ENCODE assay signal across 8 cellular contexts in the genomic region with DNA sequence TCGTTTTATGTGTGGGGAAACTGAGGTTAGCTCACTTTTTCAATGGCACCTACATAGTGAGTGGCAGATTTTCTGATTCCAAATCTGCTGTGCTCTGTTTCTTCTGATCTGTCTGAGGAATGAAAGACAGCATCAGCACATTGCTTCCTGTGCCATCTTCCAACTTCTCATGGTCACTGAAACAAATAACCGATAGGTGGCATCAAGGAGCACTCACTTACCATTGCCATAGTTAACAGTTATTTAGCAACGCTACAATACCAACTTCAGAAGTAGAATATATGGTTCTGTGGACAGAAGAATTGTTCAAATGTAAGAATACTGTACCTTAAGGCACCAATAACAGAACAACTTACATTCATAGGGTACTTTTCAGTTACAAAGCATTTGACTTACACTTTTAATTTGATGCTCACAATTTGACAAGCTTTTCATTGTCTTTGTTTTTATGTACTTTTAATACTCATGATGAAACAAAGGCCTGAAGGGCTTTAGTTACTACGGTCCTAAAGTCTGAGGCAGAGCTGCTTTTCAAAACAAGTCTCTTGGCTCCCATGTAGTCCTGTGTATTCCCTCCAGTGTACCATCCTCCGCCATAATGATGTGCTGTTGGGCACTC.
DNase-seq lines count a peak whose midpoint lies in the region; ATAC-seq and TF ChIP-seq lines count a peak whose summit lies in the region.

No MANE protein-coding gene starts in this region.

- H3K9ac ChIP-seq in mesendoderm (ENCODE audit: low read length), result no peak overlapping the region

- no peaks in the 10 kb centered on the region for H3K27me3 ChIP-seq in dorsolateral prefrontal cortex
- H3K27me3 ChIP-seq in mesendoderm (ENCODE audit: insufficient read depth, low read length, poor library complexity), result no peaks in the 10 kb centered on the region
- no peaks in the 10 kb centered on the region for H3K27me3 ChIP-seq in aorta (ENCODE audit: control insufficient read depth in 1 of 2, insufficient read depth in 2 of 2, low read length in 1 of 2)

- ATAC-seq in GM21737 (IDR thresholded peaks at IDR 0.05; ENCODE audit: unreplicated experiment) (peak; percentile 71), aorta (ENCODE audit: low FRiP score) (no peak)

- H3K4me3 ChIP-seq in dorsolateral prefrontal cortex (no peak overlapping the region), mesendoderm (ENCODE audit: low read length) (no peak overlapping the region), aorta (ENCODE audit: low read length in 2 of 2) (no peak overlapping the region)

- intact Hi-C loops in dorsolateral prefrontal cortex (cut with DNase I) (loop anchor here in 1 of 2 donors (5.0 to 10.0 kb wide), 2 partner anchors 156 to 341 kb away; no protein-coding TSS in a partner anchor), aorta (cut with DNase I) (no loop called here)

- H2AK5ac ChIP-seq in mesendoderm (ENCODE audit: low read length), result no peak overlapping the region

- H2BK5ac ChIP-seq in mesendoderm (ENCODE audit: low read length), result no peak overlapping the region

- peak overlapping the region; percentile 36 for H2BK15ac ChIP-seq in mesendoderm (replicated peaks; ENCODE audit: low read depth)

- TF ChIP-seq CTCF in dorsolateral prefrontal cortex (IDR thresholded peaks at IDR 0.05 in 54 of 56, conservative IDR thresholded peaks at IDR 0.05 in 2 of 56; ENCODE audit: low read depth in 1 of 56, partially characterized antibody in 56 of 56), result peak in 55 of 56 donors; percentile 32 to 82 (median 65)

- H3K36me3 ChIP-seq in mesendoderm (ENCODE audit: control insufficient read depth, insufficient read depth, low read length), result no peaks in the 10 kb centered on the region
- H3K36me3 ChIP-seq in aorta (ENCODE audit: control insufficient read depth in 1 of 2, insufficient read depth in 2 of 2, low read length in 1 of 2), result peaks cover 0 to 2% of the 10 kb centered on the region in 2 donors

- H2BK120ac ChIP-seq in mesendoderm (ENCODE audit: low read depth, low read length), result no peak overlapping the region

- no peak overlapping the region for H3K18ac ChIP-seq in mesendoderm (ENCODE audit: low read length)

- no peak overlapping the region for H4K8ac ChIP-seq in mesendoderm (ENCODE audit: low read depth, low read length)

- no peak overlapping the region for H3K23ac ChIP-seq in mesendoderm (ENCODE audit: low read length)

- no peak overlapping the region for H3K4ac ChIP-seq in mesendoderm (ENCODE audit: low read depth, low read length)

- WGBS in mesendoderm (ENCODE audit: extremely low coverage, insufficient coverage, low lambda C conversion rate), result no CpG with 5 or more reads among the region's 5 CpGs
- 53 to 61% methylated on average over 5 of the region's 5 CpGs for WGBS in aorta, 2 donors

- no peaks in the 10 kb centered on the region for H3K79me2 ChIP-seq in mesendoderm (ENCODE audit: control insufficient read depth, insufficient read depth, low read length)

- DNase-seq in EL (peak; percentile 38), NCI-H748 treated with DMSO at 0.1 percent for 48 hours (lab: John Stamatoyannopoulos, UW) (peak; percentile 28), dorsolateral prefrontal cortex (no peak), mesendoderm (peak; percentile 60), occipital lobe (lab: John Stamatoyannopoulos, UW) (no peak), NCI-H2196 (lab: John Stamatoyannopoulos, UW; ENCODE audit: unreplicated experiment) (no peak), aorta (no peak)

- H3K9me3 ChIP-seq in aorta (ENCODE audit: control insufficient read depth, low read length), result no peaks in the 10 kb centered on the region

- no peak overlapping the region for H3K56ac ChIP-seq in mesendoderm (ENCODE audit: low read length)

- H4K5ac ChIP-seq in mesendoderm (ENCODE audit: low read length), result no peak overlapping the region

- no peak overlapping the region for H3K4me2 ChIP-seq in mesendoderm (ENCODE audit: low read length)

- H3K79me1 ChIP-seq in mesendoderm (ENCODE audit: low read length), result no peaks in the 10 kb centered on the region

- H3K27ac ChIP-seq in dorsolateral prefrontal cortex (no peak overlapping the region), mesendoderm (ENCODE audit: low read depth, low read length) (no peak overlapping the region), aorta (ENCODE audit: low read depth in 1 of 2, low read length in 2 of 2) (no peak overlapping the region)

- no peaks in the 10 kb centered on the region for H3K4me1 ChIP-seq in mesendoderm (ENCODE audit: control insufficient read depth, low read depth, low read length)
- no peaks in the 10 kb centered on the region for H3K4me1 ChIP-seq in aorta (ENCODE audit: control insufficient read depth in 1 of 2, insufficient read depth in 2 of 2, low read length in 2 of 2)

Comparison
In these comparisons a context has a peak if more than half of its experiments do, and no peak if none do; other contexts are left out.
1. DNase-seq: peak in EL (single experiment), NCI-H748 treated with DMSO at 0.1 percent for 48 hours (single experiment) and mesendoderm (single experiment); none in dorsolateral prefrontal cortex (0 of 10), occipital lobe (single experiment), NCI-H2196 (single experiment) and aorta (0 of 2).